Comparison of ENCODE assay signal across 8 cellular contexts in the genomic region with DNA sequence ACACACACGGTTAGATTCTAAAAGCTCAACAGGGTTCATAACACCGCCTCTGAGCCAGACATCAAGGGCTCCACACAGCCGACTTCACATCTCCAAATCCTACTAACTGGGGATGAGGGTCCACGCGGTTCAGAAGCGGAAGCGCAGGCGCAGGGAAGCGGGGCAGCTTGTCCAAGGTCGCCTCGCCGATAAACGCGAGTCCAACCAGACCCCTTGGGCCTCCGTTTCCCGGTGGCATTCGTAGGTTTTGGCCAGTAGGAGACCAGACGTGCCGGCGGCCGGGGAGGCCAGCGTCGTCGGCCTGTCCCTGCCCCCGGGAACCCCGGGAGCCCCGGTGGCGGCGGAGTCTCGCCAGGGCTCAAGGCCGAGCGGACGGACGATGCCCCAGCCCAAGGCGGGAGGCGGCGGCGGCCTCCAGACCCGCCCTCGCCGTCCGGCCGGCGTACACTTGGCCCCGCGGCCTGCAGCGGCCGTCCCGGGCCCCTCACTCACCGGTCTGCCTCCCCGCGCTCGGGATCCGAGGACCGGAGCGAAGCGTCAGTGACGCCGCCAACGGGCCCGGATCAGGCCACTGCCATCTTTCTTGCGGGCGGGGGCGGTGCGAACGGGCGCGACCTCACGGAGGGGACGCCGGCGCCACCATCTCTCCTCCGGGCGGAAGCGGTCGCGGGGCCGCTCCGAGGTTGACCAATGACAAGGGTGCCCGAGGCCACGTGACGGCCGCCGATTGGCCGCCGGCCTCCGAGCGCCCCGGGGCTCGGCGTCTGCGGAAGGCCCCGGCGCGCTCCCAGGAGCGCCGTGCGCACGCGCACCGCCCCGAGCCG.
DNase-seq lines count a peak whose midpoint lies in the region; ATAC-seq and FAIRE-seq lines count a peak whose summit lies in the region.

A gene with protein sequence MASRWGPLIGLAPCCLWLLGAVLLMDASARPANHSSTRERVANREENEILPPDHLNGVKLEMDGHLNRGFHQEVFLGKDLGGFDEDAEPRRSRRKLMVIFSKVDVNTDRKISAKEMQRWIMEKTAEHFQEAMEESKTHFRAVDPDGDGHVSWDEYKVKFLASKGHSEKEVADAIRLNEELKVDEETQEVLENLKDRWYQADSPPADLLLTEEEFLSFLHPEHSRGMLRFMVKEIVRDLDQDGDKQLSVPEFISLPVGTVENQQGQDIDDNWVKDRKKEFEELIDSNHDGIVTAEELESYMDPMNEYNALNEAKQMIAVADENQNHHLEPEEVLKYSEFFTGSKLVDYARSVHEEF (minus strand): TSS at position 602 of the 824 bp plus-strand sequence. CDS start 3,229 bp downstream, outside the sequence.

- H3K27ac ChIP-seq in effector memory CD4-positive, alpha-beta T cell (ENCODE audit: insufficient read depth, low read length, poor library complexity, severe bottlenecking), result peak within 1 kb of the TSS; percentile 94

- DNase-seq in COR-L47 (lab: John Stamatoyannopoulos, UW) (peak; percentile 96), HTR-8/SVneo (ENCODE audit: insufficient read length, low spot score) (peak; percentile 97), NOMO-1 treated with DMSO at 0.1 percent for 48 hours (lab: John Stamatoyannopoulos, UW; ENCODE audit: unreplicated experiment) (peak; percentile 92), medulla oblongata (ENCODE audit: extremely low spot score) (peak; percentile 97)
- peak; percentile 94 for DNase-seq in activated CD8-positive, alpha-beta memory T cell treated with anti-CD3 and anti-CD28 coated beads for 4 hours (ENCODE audit: low read depth in 2 of 2)
- DNase-seq in effector memory CD4-positive, alpha-beta T cell, result peak; percentile 94 to 95 (median 95)
- DNase-seq in stimulated activated CD4-positive, alpha-beta T cell treated with anti-CD3 and anti-CD28 coated beads, TNF-alpha, amount 100 ng/mL, for 48 hours (ENCODE audit: low read depth in 3 of 3), result peak; percentile 93 to 95 (median 94)

- peaks cover 34% of the 10 kb centered on the region for H3K36me3 ChIP-seq in effector memory CD4-positive, alpha-beta T cell (ENCODE audit: control insufficient read depth, insufficient read depth, low read length)

- peaks cover 30% of the 10 kb centered on the region for H3K4me1 ChIP-seq in effector memory CD4-positive, alpha-beta T cell (ENCODE audit: control insufficient read depth, insufficient read depth, low read length, poor library complexity, severe bottlenecking)

- H3K9me3 ChIP-seq in effector memory CD4-positive, alpha-beta T cell (ENCODE audit: control insufficient read depth, low read length), result no peaks in the 10 kb centered on the region

- H3K27me3 ChIP-seq in effector memory CD4-positive, alpha-beta T cell (replicated peaks; ENCODE audit: control insufficient read depth, insufficient read depth, low read length, poor library complexity, severe bottlenecking), result no peaks in the 10 kb centered on the region

- ATAC-seq in GM21381 (IDR thresholded peaks at IDR 0.05; ENCODE audit: unreplicated experiment), result peak; percentile 89

- peak; percentile 79 for FAIRE-seq in HTR-8/SVneo (lab: Jason Lieb, UNC)

- H3K4me3 ChIP-seq in effector memory CD4-positive, alpha-beta T cell (ENCODE audit: insufficient read depth, low read depth, low read length, poor library complexity, severe bottlenecking), result peak within 1 kb of the TSS; percentile 95

Comparison
In these comparisons a context has a peak if more than half of its experiments do, and no peak if none do; other contexts are left out.
1. Peak in every context shown above with its lines: DNase-seq, ATAC-seq, H3K4me3 ChIP-seq and H3K27ac ChIP-seq.